In the genomic region with DNA sequence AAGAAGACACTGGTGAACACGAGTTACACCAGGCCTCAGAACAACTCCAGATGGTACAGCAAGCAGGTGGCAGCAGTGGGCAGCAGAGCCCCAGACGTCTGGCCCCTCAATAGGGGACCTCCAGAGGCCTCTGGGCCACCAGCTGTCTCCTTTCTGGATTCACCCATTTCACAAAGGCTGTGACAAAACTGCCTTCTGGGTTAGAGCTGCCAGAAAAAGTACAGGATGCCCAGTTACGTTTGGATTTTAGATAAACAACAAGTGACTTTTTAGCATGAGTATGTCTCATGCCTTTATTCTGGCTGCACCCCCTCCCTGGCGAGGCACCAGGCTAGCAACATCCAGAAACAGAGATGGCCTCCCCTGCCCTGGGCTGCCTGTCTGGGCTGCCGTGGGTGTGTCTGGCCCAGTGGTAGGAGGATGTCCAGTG, we compare ENCODE assay signal across 9 cellular contexts. TPM values are rescaled to one million over a fixed set of nuclear protein-coding genes. Genes with fewer than 3 reads are reported as not detected.
DNase-seq lines count a peak whose midpoint lies in the region; ATAC-seq and TF ChIP-seq lines count a peak whose summit lies in the region.
"Had no signal": no experiment of that assay in that cellular context is flagged by ENCODE, and none has a peak within 500 bp of the region (broad histone marks: within the 10 kb centered on the region; RNA-seq: fewer than 3 reads in every experiment).

No MANE protein-coding gene starts in this region.

- WGBS in psoas muscle, 3 donors: 37 to 56% (median 42%) methylated on average over 5 of the region's 5 CpGs

- peaks cover 16 to 66% of the 10 kb centered on the region in 2 donors for H3K36me3 Mint-ChIP-seq in CD4-positive, alpha-beta memory T cell
- no peaks in the 10 kb centered on the region for H3K36me3 Mint-ChIP-seq in chondrocyte (ENCODE audit: low read depth)

- CTCF ChIA-PET in CD4-positive, alpha-beta memory T cell (lab: Charles Lee; ENCODE audit: partially characterized antibody): interaction anchor here (0.8 to 5.4 kb wide), 2 partner anchors 24 to 117 kb away, joined by 3 to 24 read pairs; no protein-coding TSS in a partner anchor

- H3K4me3 ChIP-seq in CD4-positive, alpha-beta memory T cell (ENCODE audit: low read length in 2 of 2): no peak overlapping the region
- H3K4me3 ChIP-seq in psoas muscle: no peak overlapping the region

- peaks cover 0 to 10% (median 0%) of the 10 kb centered on the region in 8 donors for H3K9me3 Mint-ChIP-seq in CD4-positive, alpha-beta memory T cell
- no peaks in the 10 kb centered on the region for H3K9me3 Mint-ChIP-seq in chondrocyte (ENCODE audit: low read depth)
- H3K9me3 Mint-ChIP-seq: neural crest cell had no signal

- H3K27ac ChIP-seq in CD4-positive, alpha-beta memory T cell (ENCODE audit: low read depth, low read length): peak overlapping the region; percentile 60
- peak overlapping the region; percentile 23 for H3K27ac ChIP-seq in psoas muscle

- peaks cover 94% of the 10 kb centered on the region for H3K4me1 ChIP-seq in CD4-positive, alpha-beta memory T cell (ENCODE audit: insufficient read depth, low read length)
- H3K4me1 ChIP-seq in psoas muscle: peaks cover 23% of the 10 kb centered on the region

- no peaks in the 10 kb centered on the region for H3K27me3 ChIP-seq in CD4-positive, alpha-beta memory T cell (ENCODE audit: insufficient read depth, low read length)
- H3K27me3 ChIP-seq in psoas muscle (ENCODE audit: insufficient read depth in 3 of 3, low read length in 2 of 3): no peaks in the 10 kb centered on the region

- peaks cover 72 to 98% (median 88%) of the 10 kb centered on the region in 4 donors for H3K4me1 Mint-ChIP-seq in CD4-positive, alpha-beta memory T cell
- peaks cover 23% of the 10 kb centered on the region for H3K4me1 Mint-ChIP-seq in chondrocyte (ENCODE audit: low read depth)

- TF ChIP-seq CTCF in chondrocyte (IDR thresholded peaks at IDR 0.05) (peak; percentile 43), psoas muscle (IDR thresholded peaks at IDR 0.05) (no peak)

- peaks cover 7% of the 10 kb centered on the region for H3K36me3 ChIP-seq in CD4-positive, alpha-beta memory T cell (ENCODE audit: insufficient read depth, low read length)
- no peaks in the 10 kb centered on the region for H3K36me3 ChIP-seq in psoas muscle (ENCODE audit: insufficient read depth in 1 of 2, low read depth in 1 of 2)

- peak overlapping the region; percentile 85 to 100 (median 94) for H3K27ac Mint-ChIP-seq in CD4-positive, alpha-beta memory T cell
- no peak overlapping the region for H3K27ac Mint-ChIP-seq in chondrocyte (ENCODE audit: unreplicated experiment)

- no peak for DNase-seq in CD4-positive, alpha-beta memory T cell
- DNase-seq in NCI-H524 treated with DMSO at 0.1 percent for 48 hours (lab: John Stamatoyannopoulos, UW): peak; percentile 64
- no peak for DNase-seq in chondrocyte (ENCODE audit: low spot score)
- no peak for DNase-seq in psoas muscle
- no peak for DNase-seq in HK-2 (ENCODE audit: unreplicated experiment)

- POLR2A ChIA-PET in CD4-positive, alpha-beta memory T cell (lab: Charles Lee; ENCODE audit: partially characterized antibody): interaction anchor here (2.6 kb wide), 1 partner anchor 32 kb away, joined by 9 read pairs; no protein-coding TSS in a partner anchor

- intact Hi-C loops in CD4-positive, alpha-beta memory T cell (cut with micrococcal nuclease): no loop called here
- intact Hi-C loops in psoas muscle (cut with DNase I): loop anchor here in 1 of 2 donors (5.0 kb wide), 1 partner anchor 42 kb away; no protein-coding TSS in a partner anchor

- no peaks in the 10 kb centered on the region for H3K9me3 ChIP-seq in CD4-positive, alpha-beta memory T cell (ENCODE audit: control insufficient read depth in 1 of 2, low read length in 2 of 2)
- peaks cover under 1% of the 10 kb centered on the region for H3K9me3 ChIP-seq in psoas muscle

- peaks cover 2 to 3% of the 10 kb centered on the region in 2 donors for H3K27me3 Mint-ChIP-seq in CD4-positive, alpha-beta memory T cell
- no peaks in the 10 kb centered on the region for H3K27me3 Mint-ChIP-seq in chondrocyte (ENCODE audit: low read depth)

- H3K4me3 Mint-ChIP-seq in CD4-positive, alpha-beta memory T cell: peak overlapping the region in 6 of 8 donors; percentile 60 to 90 (median 70)
- H3K4me3 Mint-ChIP-seq in chondrocyte (ENCODE audit: unreplicated experiment): no peak overlapping the region
- H3K4me3 Mint-ChIP-seq: neural crest cell had no signal

- no peak for ATAC-seq in psoas muscle
- no peak for ATAC-seq in GM21526 (IDR thresholded peaks at IDR 0.05; ENCODE audit: low FRiP score, unreplicated experiment)
- no peak for ATAC-seq in HG03095 (IDR thresholded peaks at IDR 0.05; ENCODE audit: unreplicated experiment)
- no peak for ATAC-seq in GM18517 (IDR thresholded peaks at IDR 0.05; ENCODE audit: unreplicated experiment)

RNA-seq across cellular contexts. Expression of gene ITPKB, which starts 30.1 kb away (rescaled TPM):
- total RNA-seq in CD4-positive, alpha-beta memory T cell: 100 to 1,000 TPM; 156 to 159 TPM
- 10 to 100 TPM; 52.2 to 52.3 TPM for polyA plus RNA-seq in CD4-positive, alpha-beta memory T cell
- total RNA-seq in chondrocyte (13.3 to 13.7 TPM (median 13.4 TPM) in 3 replicates), psoas muscle (10 to 100 TPM in 3 of 4 donors, 1 to 10 TPM in 1; 7.7 to 14.1 (median 12.3) TPM)
- 1 to 10 TPM; 3.9 to 8.9 (median 8.4) TPM for polyA plus RNA-seq in psoas muscle

Comparison
In these comparisons a context has a peak if more than half of its experiments do, and no peak if none do; other contexts are left out.
1. RNA of gene ITPKB, which starts 30.1 kb away (total RNA-seq): 156 to 159 TPM in CD4-positive, alpha-beta memory T cell; 13.3 to 13.7 TPM in chondrocyte and 7.7 to 14.1 TPM in psoas muscle; every median in the first group is over 10 times any median in the second.